12 cellular contexts compared by ENCODE assay signal in the genomic region with DNA sequence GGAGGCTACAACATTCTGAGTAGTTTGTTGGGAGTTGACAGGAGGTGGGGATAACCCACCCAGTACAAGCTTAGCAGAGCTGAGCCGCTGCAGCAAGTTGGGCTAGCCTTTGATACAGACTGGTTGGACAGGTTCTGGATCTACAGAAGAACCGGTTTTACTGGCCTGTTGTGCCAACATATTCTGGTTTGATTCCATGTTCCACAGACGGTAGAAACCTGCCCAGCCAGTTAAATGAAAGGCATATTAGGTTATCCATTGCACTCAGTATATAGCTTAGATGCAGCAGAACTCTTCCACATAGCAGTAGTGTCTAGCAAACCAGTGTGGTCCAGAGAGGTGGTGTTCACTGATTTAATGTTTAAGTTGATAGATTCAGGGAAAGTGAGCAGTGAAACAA. TPM values are rescaled to one million over a fixed set of nuclear protein-coding genes. Genes with fewer than 3 reads are reported as not detected.
DNase-seq lines count a peak whose midpoint lies in the region; ATAC-seq and TF ChIP-seq lines count a peak whose summit lies in the region.
"Had no signal": no experiment of that assay in that cellular context is flagged by ENCODE, and none has a peak within 500 bp of the region (broad histone marks: within the 10 kb centered on the region; RNA-seq: fewer than 3 reads in every experiment).

No MANE protein-coding gene starts in this region.

- TF ChIP-seq POLR2A in upper lobe of left lung (IDR thresholded peaks at IDR 0.05), result peak in 1 of 4 donors; percentile 40

- TF ChIP-seq CTCF in RWPE2 (IDR thresholded peaks at IDR 0.05; ENCODE audit: poor library complexity, severe bottlenecking) (no peak), upper lobe of left lung (IDR thresholded peaks at IDR 0.05) (no peak), GM13976 (IDR thresholded peaks at IDR 0.05; ENCODE audit: borderline replicate concordance, control extremely low read depth, extremely low read depth, insufficient read depth, missing control alignments) (no peak)

- no peaks in the 10 kb centered on the region for H3K9me3 ChIP-seq in RWPE2 (ENCODE audit: severe bottlenecking)
- no peaks in the 10 kb centered on the region for H3K9me3 ChIP-seq in upper lobe of left lung

- H3K36me3 ChIP-seq in RWPE2 (ENCODE audit: low read depth) (peaks cover 32% of the 10 kb centered on the region), upper lobe of left lung (no peaks in the 10 kb centered on the region)

- intact Hi-C loops in left colon (cut with DNase I, micrococcal nuclease), result no loop called here

- peak overlapping the region; percentile 77 for H3K27ac ChIP-seq in RWPE2 (ENCODE audit: poor library complexity, severe bottlenecking)
- peak overlapping the region; percentile 64 to 83 (median 74) for H3K27ac ChIP-seq in upper lobe of left lung

- WGBS in upper lobe of left lung, 2 donors, result 48 to 76% methylated on average over 3 of the region's 3 CpGs

- DNase-seq in NCI-H1048 (lab: John Stamatoyannopoulos, UW) (peak; percentile 87), RWPE2 (ENCODE audit: low spot score) (peak; percentile 80), left colon (peak; percentile 66 to 78), upper lobe of left lung (peak in 1 of 2 donors; percentile 82), GM13976 (ENCODE audit: low spot score) (no peak)
- DNase-seq: activated CD4-positive, alpha-beta memory T cell treated with anti-CD3 and anti-CD28 coated beads for 36 hours; activated naive CD4-positive, alpha-beta T cell treated with anti-CD3 and anti-CD28 coated beads, Interleukin-2, amount 50 U/mL, for 16 hours; left cardiac atrium; stimulated activated CD4-positive, alpha-beta T cell treated with anti-CD3 and anti-CD28 coated beads, Interleukin-4, amount 100 ng/mL, for 1 hour; stimulated activated naive CD8-positive, alpha-beta T cell treated with anti-CD3 and anti-CD28 coated beads, Interleukin-15, amount 100 ng/mL, for 72 hours had no signal

- H3K27me3 ChIP-seq in RWPE2 (ENCODE audit: insufficient read depth, poor library complexity, severe bottlenecking), result no peaks in the 10 kb centered on the region
- no peaks in the 10 kb centered on the region for H3K27me3 ChIP-seq in upper lobe of left lung

- H3K4me1 ChIP-seq in RWPE2 (ENCODE audit: insufficient read depth, poor library complexity, severe bottlenecking) (peaks cover 37% of the 10 kb centered on the region), upper lobe of left lung (peaks cover 0 to 5% (median 2%) of the 10 kb centered on the region in 4 donors)

- in situ Hi-C loops in GM13976 (cut with MboI; ENCODE audit: low sequenced_read_pairs, unreplicated experiment), result no loop called here

- TF ChIP-seq EP300 in upper lobe of left lung (IDR thresholded peaks at IDR 0.05), result peak in 2 of 4 donors; percentile 84 to 92

- H3K4me3 ChIP-seq in RWPE2 (ENCODE audit: severe bottlenecking) (peak overlapping the region; percentile 31), upper lobe of left lung (peak overlapping the region in 3 of 4 donors; percentile 8 to 32 (median 14))

- ATAC-seq in RWPE2 (ENCODE audit: low read depth) (peak; percentile 92), left colon (peak; percentile 98), upper lobe of left lung (ENCODE audit: low FRiP score in 2 of 2) (peak; percentile 67 to 95), HG03139 (IDR thresholded peaks at IDR 0.05; ENCODE audit: unreplicated experiment) (no peak)
- ATAC-seq in activated CD4-positive, CD25-positive, alpha-beta regulatory T cell treated with anti-CD3 and anti-CD28 coated beads, Interleukin-2, amount 50 U/mL, for 24 hours, result no peak
- ATAC-seq: left cardiac atrium; stimulated activated naive CD8-positive, alpha-beta T cell treated with anti-CD3 and anti-CD28 coated beads, Interleukin-15, amount 100 ng/mL, for 72 hours had no signal

RNA-seq across cellular contexts. Expression of a gene that starts 19.3 kb away (rescaled TPM):
- total RNA-seq in left colon, result 10 to 100 TPM; 22.0 to 22.7 TPM
- total RNA-seq in upper lobe of left lung, result 10 to 100 TPM; 10.9 to 78.2 (median 30.3) TPM

Comparison
In these comparisons a context has a peak if more than half of its experiments do, and no peak if none do; other contexts are left out.
1. ATAC-seq: peak in RWPE2 (single experiment), left colon (single experiment) and upper lobe of left lung (2 of 2); none in HG03139 (single experiment) and activated CD4-positive, CD25-positive, alpha-beta regulatory T cell treated with anti-CD3 and anti-CD28 coated beads, Interleukin-2, amount 50 U/mL, for 24 hours (0 of 2).